ENCODE assay signal across 11 cellular contexts in the genomic region with DNA sequence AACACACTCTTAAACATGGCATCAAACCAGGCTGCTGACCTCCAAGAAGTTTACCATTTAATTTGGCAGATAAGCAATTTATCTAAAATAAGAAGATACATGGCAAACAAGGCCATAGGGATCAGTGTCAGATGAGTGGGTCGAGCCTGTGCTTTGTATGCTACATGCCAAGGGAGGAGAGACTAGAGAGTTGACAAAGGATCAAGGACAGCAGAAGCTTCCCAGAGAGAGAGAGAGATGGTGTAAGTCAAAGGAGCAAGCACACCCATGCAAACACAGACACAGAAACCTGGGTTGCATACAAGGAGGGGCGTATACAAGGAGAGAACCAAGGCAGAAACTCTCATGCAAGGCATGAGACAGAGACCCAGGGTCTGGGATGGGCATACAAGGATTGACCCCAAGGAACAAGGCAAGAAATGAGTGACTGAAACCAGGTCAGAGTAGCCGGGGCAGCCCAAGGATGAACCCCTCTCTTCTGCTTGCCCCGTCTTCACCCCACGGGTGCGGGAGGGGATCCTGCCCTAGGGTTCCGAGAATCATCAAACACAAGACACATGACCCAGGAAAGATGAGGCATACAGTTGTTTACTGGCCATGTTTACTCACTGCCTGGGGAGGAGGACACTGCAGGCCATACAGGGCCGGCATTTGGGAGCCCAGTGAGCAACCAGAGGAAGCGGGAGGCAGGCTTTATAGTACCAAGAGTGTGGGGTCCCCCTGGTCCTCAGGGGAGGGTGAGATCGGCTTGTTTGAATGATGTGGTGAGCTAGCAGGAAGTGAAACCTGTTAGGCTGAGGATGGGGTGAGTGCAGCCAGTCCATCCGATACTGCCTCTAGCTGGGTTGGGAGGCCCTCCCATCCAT.
DNase-seq lines count a peak whose midpoint lies in the region; ATAC-seq and TF ChIP-seq lines count a peak whose summit lies in the region.
"Had no signal": no experiment of that assay in that cellular context is flagged by ENCODE, and none has a peak within 500 bp of the region (broad histone marks: within the 10 kb centered on the region; RNA-seq: fewer than 3 reads in every experiment).

No MANE protein-coding gene starts in this region.

- H3K4me1 ChIP-seq in lower lobe of right lung, result no peaks in the 10 kb centered on the region
- H3K4me1 ChIP-seq in smooth muscle cell (ENCODE audit: low read depth), result peaks cover 9% of the 10 kb centered on the region

- H3K27ac ChIP-seq in lower lobe of right lung (no peak overlapping the region), smooth muscle cell (ENCODE audit: low read depth) (no peak overlapping the region)
- H3K27ac ChIP-seq: parathyroid adenoma had no signal

- WGBS in smooth muscle cell (ENCODE audit: low lambda C conversion rate), result 95% methylated on average over 11 of the region's 11 CpGs

- H4K20me1 ChIP-seq in smooth muscle cell (ENCODE audit: low read depth), result no peaks in the 10 kb centered on the region

- H3K9me3 ChIP-seq in lower lobe of right lung, result no peaks in the 10 kb centered on the region
- H3K9me3 ChIP-seq in smooth muscle cell (replicated peaks; ENCODE audit: low read depth), result no peaks in the 10 kb centered on the region

- peaks cover 18% of the 10 kb centered on the region for H3K9me3 Mint-ChIP-seq in MCF 10A (ENCODE audit: unreplicated experiment)

- no peak for TF ChIP-seq CTCF in lower lobe of right lung (IDR thresholded peaks at IDR 0.05)
- no peak for TF ChIP-seq CTCF in MCF 10A (IDR thresholded peaks at IDR 0.05; ENCODE audit: unreplicated experiment)
- TF ChIP-seq CTCF in smooth muscle cell (IDR thresholded peaks at IDR 0.05; ENCODE audit: borderline replicate concordance, insufficient read depth, poor library complexity, severe bottlenecking), result no peak

- intact Hi-C loops in lower lobe of right lung (cut with DNase I), result no loop called here
- intact Hi-C loops in MCF 10A (cut with micrococcal nuclease), result no loop called here

- H3K27ac Mint-ChIP-seq in MCF 10A (ENCODE audit: low read depth, unreplicated experiment), result no peak overlapping the region

- no TSS peak for BruUV-seq in MCF 10A (replicated peaks; lab: Mats Ljungman, UMichigan)

- H3K4me1 Mint-ChIP-seq in MCF 10A (ENCODE audit: insufficient read depth, unreplicated experiment), result peaks cover 6% of the 10 kb centered on the region

- H3K27me3 ChIP-seq in lower lobe of right lung (ENCODE audit: low read depth) (no peaks in the 10 kb centered on the region), smooth muscle cell (ENCODE audit: low read depth) (no peaks in the 10 kb centered on the region)

- H3K79me2 ChIP-seq in smooth muscle cell (ENCODE audit: low read depth), result no peaks in the 10 kb centered on the region
- H3K79me2 ChIP-seq: parathyroid adenoma had no signal

- no peaks in the 10 kb centered on the region for H3K36me3 ChIP-seq in lower lobe of right lung
- H3K36me3 ChIP-seq in smooth muscle cell (ENCODE audit: low read depth), result no peaks in the 10 kb centered on the region

- H3K36me3 Mint-ChIP-seq in MCF 10A (ENCODE audit: insufficient read depth, unreplicated experiment), result peaks cover 5% of the 10 kb centered on the region
- H3K36me3 Mint-ChIP-seq: brain had no signal

- H3K4me3 Mint-ChIP-seq in MCF 10A (ENCODE audit: unreplicated experiment), result no peak overlapping the region
- H3K4me3 Mint-ChIP-seq: brain had no signal

- DNase-seq in lower lobe of right lung (no peak), NCI-H1694 (lab: John Stamatoyannopoulos, UW) (no peak), MCF 10A (ENCODE audit: unreplicated experiment) (no peak), smooth muscle cell (lab: John Stamatoyannopoulos, UW; ENCODE audit: unreplicated experiment) (no peak)
- no peak for DNase-seq in stimulated activated CD8-positive, alpha-beta memory T cell treated with anti-CD3 and anti-CD28 coated beads, Interleukin-4, amount 100 ng/mL, for 48 hours
- DNase-seq: NCI-H1694 treated with DMSO at 0.1 percent for 48 hours had no signal

- H3K4me2 ChIP-seq in smooth muscle cell, result no peak overlapping the region

- H3K4me3 ChIP-seq in lower lobe of right lung, result no peak overlapping the region
- no peak overlapping the region for H3K4me3 ChIP-seq in smooth muscle cell

- CTCF ChIA-PET in MCF 10A (lab: Yijun Ruan, JAX), result no interaction called here

- POLR2A ChIA-PET in MCF 10A (lab: Yijun Ruan, JAX), result no interaction called here

- no peak overlapping the region for H2AFZ ChIP-seq in smooth muscle cell (ENCODE audit: low read depth)
- H2AFZ ChIP-seq: parathyroid adenoma had no signal

- no peaks in the 10 kb centered on the region for H3K27me3 Mint-ChIP-seq in MCF 10A (ENCODE audit: insufficient read depth, unreplicated experiment)
- H3K27me3 Mint-ChIP-seq: brain had no signal

- peak; percentile 85 for ATAC-seq in GM18870 (IDR thresholded peaks at IDR 0.05; ENCODE audit: unreplicated experiment)
- ATAC-seq in GM21723 (IDR thresholded peaks at IDR 0.05; ENCODE audit: unreplicated experiment), result peak; percentile 99
- peak; percentile 100 for ATAC-seq in HG03460 (IDR thresholded peaks at IDR 0.05; ENCODE audit: unreplicated experiment)
- peak; percentile 11 to 46 for ATAC-seq in lower lobe of right lung

- H3F3A ChIP-seq in smooth muscle cell (ENCODE audit: low read depth), result no peaks in the 10 kb centered on the region

- no peak overlapping the region for H3K9ac ChIP-seq in smooth muscle cell (ENCODE audit: low read depth)
- H3K9ac ChIP-seq: parathyroid adenoma had no signal

Comparison
In these comparisons a context has a peak if more than half of its experiments do, and no peak if none do; other contexts are left out.
1. ATAC-seq: peak in every context shown above with its lines; median percentile 100 in HG03460; 99 in GM21723; 85 in GM18870; 28 in lower lobe of right lung.